ENCODE assay signal across 27 cellular contexts in the genomic region with DNA sequence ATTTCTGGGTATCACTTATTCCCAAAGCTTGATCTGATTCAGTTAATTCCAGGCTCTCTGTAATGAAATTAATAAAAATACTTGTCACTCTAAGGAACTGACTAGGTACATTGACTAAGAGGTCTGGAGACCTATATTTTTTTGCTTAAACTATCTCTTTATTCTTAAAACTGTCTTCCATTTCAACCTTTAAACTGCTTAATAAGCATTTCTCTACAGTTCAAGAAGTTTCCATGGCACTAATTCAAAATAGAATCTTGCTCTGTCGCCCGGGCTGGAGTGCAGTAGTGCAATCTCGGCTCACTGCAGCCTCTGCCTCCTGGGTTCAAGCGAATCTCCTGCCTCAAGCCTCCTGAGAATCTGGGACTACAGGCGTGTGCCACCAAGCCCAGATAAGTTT.
A peak's percentile ranks its signal among the peaks of the same experiment; 100 is the strongest.
DNase-seq lines count a peak whose midpoint lies in the region; ATAC-seq and TF ChIP-seq lines count a peak whose summit lies in the region.
"Had no signal": no experiment of that assay in that cellular context is flagged by ENCODE, and none has a peak within 500 bp of the region (broad histone marks: within the 10 kb centered on the region; RNA-seq: fewer than 3 reads in every experiment).

No MANE protein-coding gene starts in this region.

- H3K27ac Mint-ChIP-seq in activated CD4-positive, alpha-beta memory T cell treated with anti-CD3 and anti-CD28 coated beads, Interleukin-2, amount 10 ng/mL, durations not matched to agents 7 days and 5 days: peak overlapping the region; percentile 33
- no peak overlapping the region for H3K27ac Mint-ChIP-seq in activated CD4-positive, alpha-beta memory T cell treated with anti-CD3 and anti-CD28 coated beads for 36 hours
- H3K27ac Mint-ChIP-seq: CD8-positive, alpha-beta T cell; HFFc6 had no signal

- no TSS peak for BruUV-seq in PC-9 (replicated peaks; lab: Mats Ljungman, UMichigan)

- no peak for TF ChIP-seq CTCF in DND-41 (IDR thresholded peaks at IDR 0.05; ENCODE audit: borderline replicate concordance, extremely low read depth, low read length, poor library complexity, severe bottlenecking)
- no peak for TF ChIP-seq CTCF in PC-9 (conservative IDR thresholded peaks at IDR 0.05)

- H3K4me1 ChIP-seq in DND-41 (ENCODE audit: insufficient read depth, low read length) (peaks cover 41% of the 10 kb centered on the region), PC-9 (replicated peaks; ENCODE audit: insufficient read depth) (peaks cover 11% of the 10 kb centered on the region)
- H3K4me1 ChIP-seq: Caco-2, HAP-1, Peyer's patch had no signal

- intact Hi-C loops in activated CD4-positive, alpha-beta memory T cell treated with anti-CD3 and anti-CD28 coated beads for 36 hours (cut with micrococcal nuclease): loop anchor here (1.0 kb wide), 1 partner anchor 204 kb away; no protein-coding TSS in a partner anchor
- intact Hi-C loops in PC-9 (cut with micrococcal nuclease; ENCODE audit: unreplicated experiment): loop anchor here (1.0 kb wide), 1 partner anchor 45 kb away; no protein-coding TSS in a partner anchor

- no peaks in the 10 kb centered on the region; the same call in 1 of the 2 replicates for H3F3A ChIP-seq in PC-9 (ENCODE audit: insufficient read depth, low read depth)

- DNase-seq in activated CD4-positive, alpha-beta memory T cell treated with anti-CD3 and anti-CD28 coated beads, Interleukin-2, amount 10 ng/mL, durations not matched to agents 7 days and 5 days: no peak
- DNase-seq in activated CD4-positive, alpha-beta memory T cell treated with anti-CD3 and anti-CD28 coated beads for 36 hours: no peak
- no peak for DNase-seq in DND-41
- DNase-seq in PC-9: no peak
- DNase-seq in Ammon's horn (ENCODE audit: low spot score): no peak
- no peak for DNase-seq in MV-4-11 (lab: John Stamatoyannopoulos, UW)
- DNase-seq: 8988T; C1 segment of cervical spinal cord; Caco-2; CD8-positive, alpha-beta T cell; DMS 273 treated with DMSO at 0.1 percent for 48 hours; DMS79; GF-D8; GOT3; HFFc6; NCI-H1105 treated with DMSO at 0.1 percent for 48 hours; NCI-H1930; NCI-H2107; NCI-H446 treated with DMSO at 0.1 percent for 48 hours; NCI-H526; NCI-H82; Peyer's patch; SHP77 treated with DMSO at 0.1 percent for 48 hours; SW 1271 had no signal

- ATAC-seq in DND-41 (ENCODE audit: insufficient read depth, low read depth): no peak
- ATAC-seq in HG03039 (IDR thresholded peaks at IDR 0.05; ENCODE audit: unreplicated experiment): no peak
- ATAC-seq: CD8-positive, alpha-beta T cell had no signal

- CTCF ChIA-PET in activated CD4-positive, alpha-beta memory T cell treated with anti-CD3 and anti-CD28 coated beads, Interleukin-2, amount 10 ng/mL, durations not matched to agents 7 days and 5 days (lab: Charles Lee): interaction anchor here (1.3 to 2.3 kb wide), 4 partner anchors 10 to 233 kb away, joined by 4 to 19 read pairs (median 8); no protein-coding TSS in a partner anchor
- CTCF ChIA-PET in activated CD4-positive, alpha-beta memory T cell treated with anti-CD3 and anti-CD28 coated beads for 36 hours (lab: Charles Lee): interaction anchor here (0.9 kb wide), 1 partner anchor 359 kb away, joined by 3 read pairs; no protein-coding TSS in a partner anchor
- CTCF ChIA-PET in PC-9 (lab: Charles Lee): interaction anchor here (0.5 kb wide), 1 partner anchor 561 kb away, joined by 3 read pairs; no protein-coding TSS in a partner anchor

- H2AFZ ChIP-seq in DND-41 (ENCODE audit: low read depth, low read length) (peak overlapping the region; percentile 43; the same call in 1 of the 2 replicates), PC-9 (no peak overlapping the region)

- POLR2A ChIA-PET in activated CD4-positive, alpha-beta memory T cell treated with anti-CD3 and anti-CD28 coated beads, Interleukin-2, amount 10 ng/mL, durations not matched to agents 7 days and 5 days (lab: Charles Lee): interaction anchor here (1.0 to 1.2 kb wide), 2 partner anchors 9 to 204 kb away, joined by 4 to 8 read pairs; no protein-coding TSS in a partner anchor
- POLR2A ChIA-PET in activated CD4-positive, alpha-beta memory T cell treated with anti-CD3 and anti-CD28 coated beads for 36 hours (lab: Charles Lee): no interaction called here
- POLR2A ChIA-PET in PC-9 (lab: Charles Lee; ENCODE audit: unreplicated experiment): interaction anchor here (0.6 to 0.7 kb wide), 3 partner anchors 175 to 895 kb away, joined by 3 to 12 read pairs (median 4); no protein-coding TSS in a partner anchor

- H3K4me3 Mint-ChIP-seq in activated CD4-positive, alpha-beta memory T cell treated with anti-CD3 and anti-CD28 coated beads, Interleukin-2, amount 10 ng/mL, durations not matched to agents 7 days and 5 days: no peak overlapping the region
- no peak overlapping the region for H3K4me3 Mint-ChIP-seq in activated CD4-positive, alpha-beta memory T cell treated with anti-CD3 and anti-CD28 coated beads for 36 hours
- H3K4me3 Mint-ChIP-seq: CD8-positive, alpha-beta T cell; HFFc6 had no signal

- peak overlapping the region; percentile 81 for H3K27ac ChIP-seq in DND-41 (ENCODE audit: low read length)
- H3K27ac ChIP-seq in PC-9: no peak overlapping the region
- H3K27ac ChIP-seq: Peyer's patch, SK-N-MC had no signal

- no peaks in the 10 kb centered on the region for H3K36me3 Mint-ChIP-seq in activated CD4-positive, alpha-beta memory T cell treated with anti-CD3 and anti-CD28 coated beads, Interleukin-2, amount 10 ng/mL, durations not matched to agents 7 days and 5 days (ENCODE audit: low read depth)
- H3K36me3 Mint-ChIP-seq in activated CD4-positive, alpha-beta memory T cell treated with anti-CD3 and anti-CD28 coated beads for 36 hours: no peaks in the 10 kb centered on the region
- H3K36me3 Mint-ChIP-seq: CD8-positive, alpha-beta T cell had no signal

- H3K4me2 ChIP-seq in DND-41 (ENCODE audit: insufficient read depth, low read length): peak overlapping the region; percentile 47
- H3K4me2 ChIP-seq in PC-9: peak overlapping the region; percentile 10; the same call in 1 of the 2 replicates

- peak overlapping the region; percentile 12; the same call in 1 of the 2 replicates for H3K9ac ChIP-seq in DND-41 (ENCODE audit: low read depth, low read length)

- no peaks in the 10 kb centered on the region for H3K9me3 Mint-ChIP-seq in activated CD4-positive, alpha-beta memory T cell treated with anti-CD3 and anti-CD28 coated beads, Interleukin-2, amount 10 ng/mL, durations not matched to agents 7 days and 5 days
- no peaks in the 10 kb centered on the region for H3K9me3 Mint-ChIP-seq in activated CD4-positive, alpha-beta memory T cell treated with anti-CD3 and anti-CD28 coated beads for 36 hours
- H3K9me3 Mint-ChIP-seq: CD8-positive, alpha-beta T cell; HFFc6 had no signal

- peaks cover 13% of the 10 kb centered on the region for H3K27me3 Mint-ChIP-seq in activated CD4-positive, alpha-beta memory T cell treated with anti-CD3 and anti-CD28 coated beads, Interleukin-2, amount 10 ng/mL, durations not matched to agents 7 days and 5 days
- H3K27me3 Mint-ChIP-seq in activated CD4-positive, alpha-beta memory T cell treated with anti-CD3 and anti-CD28 coated beads for 36 hours: peaks cover 6% of the 10 kb centered on the region

- H3K4me3 ChIP-seq in DND-41 (ENCODE audit: low read depth in 1 of 2, low read length in 2 of 2): no peak overlapping the region
- no peak overlapping the region for H3K4me3 ChIP-seq in PC-9
- H3K4me3 ChIP-seq: HAP-1, Peyer's patch, SK-N-MC had no signal

- no peaks in the 10 kb centered on the region for H3K36me3 ChIP-seq in DND-41 (ENCODE audit: insufficient read depth, low read length)
- H3K36me3 ChIP-seq in PC-9 (ENCODE audit: low read depth): no peaks in the 10 kb centered on the region
- H3K36me3 ChIP-seq: HAP-1, Peyer's patch had no signal

- peaks cover 26% of the 10 kb centered on the region for H3K4me1 Mint-ChIP-seq in activated CD4-positive, alpha-beta memory T cell treated with anti-CD3 and anti-CD28 coated beads, Interleukin-2, amount 10 ng/mL, durations not matched to agents 7 days and 5 days
- peaks cover 17% of the 10 kb centered on the region for H3K4me1 Mint-ChIP-seq in activated CD4-positive, alpha-beta memory T cell treated with anti-CD3 and anti-CD28 coated beads for 36 hours (ENCODE audit: low read depth)

- H3K27me3 ChIP-seq in DND-41 (ENCODE audit: insufficient read depth, low read length, poor library complexity) (no peaks in the 10 kb centered on the region), PC-9 (ENCODE audit: insufficient read depth, low read depth) (no peaks in the 10 kb centered on the region)
- H3K27me3 ChIP-seq: Peyer's patch had no signal

- no peaks in the 10 kb centered on the region for H4K20me1 ChIP-seq in DND-41 (ENCODE audit: insufficient read depth, low read length)
- no peaks in the 10 kb centered on the region for H4K20me1 ChIP-seq in PC-9 (ENCODE audit: insufficient read depth)

- no peaks in the 10 kb centered on the region for H3K9me2 ChIP-seq in PC-9 (ENCODE audit: insufficient read depth)

- no peaks in the 10 kb centered on the region for H3K9me3 ChIP-seq in DND-41 (ENCODE audit: insufficient read depth, low read length, severe bottlenecking)
- no peaks in the 10 kb centered on the region for H3K9me3 ChIP-seq in PC-9 (ENCODE audit: insufficient read depth, low read depth)
- H3K9me3 ChIP-seq: Caco-2, HAP-1, Peyer's patch had no signal

- H3K79me2 ChIP-seq in DND-41 (ENCODE audit: insufficient read depth, low read length): no peaks in the 10 kb centered on the region
- H3K79me2 ChIP-seq in PC-9 (ENCODE audit: low read depth): no peaks in the 10 kb centered on the region
